Comparison of ENCODE assay signal across 32 cellular contexts in the genomic region with DNA sequence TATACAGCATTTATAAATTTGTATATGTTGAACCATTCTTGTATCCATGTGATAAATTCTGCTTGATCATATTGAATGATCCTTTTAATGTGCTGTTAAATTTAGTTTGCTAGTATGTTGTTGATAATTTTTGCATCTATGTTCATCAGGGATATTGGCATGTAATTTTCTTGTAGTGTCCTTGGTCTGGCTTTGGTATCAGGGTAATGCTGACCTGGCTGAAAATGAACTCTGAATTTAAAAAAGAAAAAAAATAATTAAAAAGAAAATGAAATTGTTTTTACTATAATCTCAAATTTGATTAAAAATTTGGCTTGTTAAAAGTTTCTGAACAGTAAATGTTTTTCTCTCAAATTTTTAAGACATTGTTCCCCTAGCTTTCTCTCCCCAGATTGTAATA. TPM values are rescaled to one million over a fixed set of nuclear protein-coding genes. Genes with fewer than 3 reads are reported as not detected.
"Had no signal": no experiment of that assay in that cellular context is flagged by ENCODE, and none has a peak within 500 bp of the region (broad histone marks: within the 10 kb centered on the region; RNA-seq: fewer than 3 reads in every experiment).

No MANE protein-coding gene starts in this region.

- H2AFZ ChIP-seq: parathyroid adenoma had no signal

- ATAC-seq: naive thymus-derived CD8-positive, alpha-beta T cell; natural killer cell treated with Interleukin-12 subunit alpha and Interleukin-12 subunit beta and Interleukin-15 and Interleukin-18, amount 100 ng/mL, for 72 hours; psoas muscle; right cardiac atrium; sciatic nerve; stimulated activated memory B cell treated with anti-CD40 and anti-IgM and Interleukin-4, amounts not matched to agents 10 μg/mL and 1 μg/mL and 100 μg/mL, for 72 hours; stimulated activated naive CD8-positive, alpha-beta T cell treated with anti-CD3 and anti-CD28 coated beads, Interleukin-15, amount 100 ng/mL, for 72 hours; stimulated activated naive CD8-positive, alpha-beta T cell treated with anti-CD3 and anti-CD28 coated beads, Interleukin-15, Interleukin-2, amounts not matched to agents 100 U/mL and 50 U/mL, for 24 hours; upper lobe of right lung had no signal

- H3K9ac ChIP-seq: parathyroid adenoma had no signal

- H3K79me2 ChIP-seq: parathyroid adenoma had no signal

- H3K27me3 ChIP-seq: neutrophil, ovary, spleen, suprapubic skin, testis, tibial artery, transverse colon, upper lobe of right lung, uterus had no signal

- H3K4me2 ChIP-seq: smooth muscle cell had no signal

- H3K9me3 ChIP-seq: neutrophil, ovary, testis, upper lobe of right lung, uterus had no signal

- H3K4me3 ChIP-seq: ovary, psoas muscle, skin epidermis, smooth muscle cell, spleen, suprapubic skin, testis, tibial artery, transverse colon, upper lobe of right lung, uterus had no signal

- H3K36me3 ChIP-seq: neutrophil, ovary, spleen, suprapubic skin, tibial artery, transverse colon, upper lobe of right lung, uterus had no signal

- H3K4me1 ChIP-seq: parathyroid adenoma, psoas muscle, spleen, testis, tibial artery, transverse colon, upper lobe of right lung, uterus had no signal

- H3K27ac ChIP-seq: neutrophil, ovary, parathyroid adenoma, psoas muscle, skin epidermis, spleen, suprapubic skin, testis, tibial artery, transverse colon, upper lobe of right lung, uterus had no signal

- DNase-seq: naive thymus-derived CD8-positive, alpha-beta T cell; nephron progenitor cell; nucleus accumbens; ovary; posterior cingulate gyrus; psoas muscle; right cardiac atrium; spleen; stimulated activated CD4-positive, alpha-beta T cell treated with anti-CD3 and anti-CD28 coated beads, Interleukin-12 subunit alpha, Interleukin-12 subunit beta, amount 100 ng/mL, for 4 hours; stimulated activated CD4-positive, alpha-beta T cell treated with anti-CD3 and anti-CD28 coated beads, Interleukin-1b, Interleukin-23, amount 100 ng/mL, for 48 hours; stimulated activated CD4-positive, alpha-beta T cell treated with anti-CD3 and anti-CD28 coated beads, Interleukin-4, amount 100 ng/mL, for 1 hour; stimulated activated CD4-positive, alpha-beta T cell treated with anti-CD3 and anti-CD28 coated beads, Interleukin-4, amount 100 ng/mL, for 4 hours; stimulated activated CD8-positive, alpha-beta memory T cell treated with anti-CD3 and anti-CD28 coated beads, Interleukin-4, amount 100 ng/mL, for 48 hours; stimulated activated naive CD4-positive, alpha-beta T cell; stimulated activated naive CD8-positive, alpha-beta T cell treated with anti-CD3 and anti-CD28 coated beads, Interleukin-15, amount 100 ng/mL, for 72 hours; stimulated activated naive CD8-positive, alpha-beta T cell treated with anti-CD3 and anti-CD28 coated beads, Interleukin-15, Interleukin-2, amounts not matched to agents 100 U/mL and 50 U/mL, for 24 hours; substantia nigra; testis; tibial artery; transverse colon; upper lobe of right lung; uterus had no signal

RNA-seq across cellular contexts. Expression of gene RAD51AP2, which starts 46.3 kb away (rescaled TPM):
- total RNA-seq: naive thymus-derived CD8-positive, alpha-beta T cell; natural killer cell treated with Interleukin-12 subunit alpha and Interleukin-12 subunit beta and Interleukin-15 and Interleukin-18, amount 100 ng/mL, for 72 hours; omental fat pad; sciatic nerve; spleen; upper lobe of right lung had no signal
- polyA plus RNA-seq: naive thymus-derived CD8-positive, alpha-beta T cell; spleen; urinary bladder had no signal
